In the genomic region with DNA sequence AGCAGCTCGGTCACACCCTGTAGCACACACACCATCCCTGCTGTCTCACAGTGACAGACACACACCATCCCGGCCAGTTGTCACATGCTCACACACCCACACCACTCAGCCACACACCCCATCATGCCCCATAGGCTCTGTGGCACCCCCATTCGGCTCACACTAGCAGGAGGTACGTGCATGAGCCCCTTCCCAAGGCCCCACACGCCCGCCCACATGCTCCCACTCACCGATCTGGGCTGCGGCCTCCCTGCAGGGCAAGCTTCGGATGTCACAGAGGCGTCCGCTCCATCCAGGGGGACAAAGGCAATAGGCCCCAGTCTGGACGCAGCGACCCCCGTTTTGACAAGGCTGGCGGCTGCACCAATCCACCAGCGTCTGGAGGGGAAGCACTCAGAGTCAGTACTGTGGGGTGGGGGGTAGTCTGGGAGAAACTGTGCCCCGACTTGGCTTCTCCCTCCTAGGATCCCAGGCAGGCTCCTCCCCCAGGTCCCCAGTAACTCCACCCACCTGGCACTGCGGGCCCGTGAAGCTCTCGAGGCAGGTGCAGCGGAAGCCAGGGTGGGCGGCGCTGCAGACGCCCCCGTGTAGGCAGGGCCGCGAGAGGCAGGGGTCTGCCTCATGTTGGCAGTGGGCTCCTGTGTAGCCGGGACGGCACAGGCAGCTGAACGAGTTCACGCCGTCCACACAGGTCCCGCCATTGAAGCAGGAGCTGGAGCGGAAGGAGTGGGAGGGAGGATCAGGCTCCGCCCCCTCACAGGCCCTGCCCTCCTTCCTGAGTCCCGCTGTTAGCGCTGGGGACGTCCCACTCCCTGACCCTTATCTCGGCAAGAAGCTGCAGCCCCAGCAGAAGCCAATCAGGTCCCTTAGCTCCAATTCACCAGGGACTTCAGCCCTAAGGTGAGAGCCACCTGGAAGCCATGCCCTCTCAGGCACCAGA, we compare ENCODE assay signal across 12 cellular contexts. TPM values are rescaled to one million over a fixed set of nuclear protein-coding genes. Genes with fewer than 3 reads are reported as not detected.
DNase-seq lines count a peak whose midpoint lies in the region; ATAC-seq, FAIRE-seq and TF ChIP-seq lines count a peak whose summit lies in the region.
"Had no signal": no experiment of that assay in that cellular context is flagged by ENCODE, and none has a peak within 500 bp of the region (broad histone marks: within the 10 kb centered on the region; RNA-seq: fewer than 3 reads in every experiment).

No MANE protein-coding gene starts in this region.

- no peak overlapping the region for H3K9ac ChIP-seq in iPS-15b (ENCODE audit: low read depth, low read length)
- H3K9ac ChIP-seq: BLaER1 had no signal

- peak overlapping the region in 7 of 12 donors; percentile 7 to 33 (median 25) for H3K4me3 ChIP-seq in heart left ventricle
- peak overlapping the region; percentile 32 for H3K4me3 ChIP-seq in iPS-15b (ENCODE audit: low read depth, low read length)
- H3K4me3 ChIP-seq in aorta (ENCODE audit: low read length in 2 of 2), result no peak overlapping the region
- H3K4me3 ChIP-seq: BLaER1 had no signal

- peak overlapping the region in 2 of 12 donors; percentile 6 to 32 for H3K27ac ChIP-seq in heart left ventricle
- H3K27ac ChIP-seq in aorta (ENCODE audit: low read depth in 1 of 2, low read length in 2 of 2), result no peak overlapping the region
- H3K27ac ChIP-seq: BLaER1 had no signal

- intact Hi-C loops in heart left ventricle (cut with DNase I), result no loop called here
- intact Hi-C loops in Right ventricle myocardium inferior (cut with DNase I), result no loop called here
- intact Hi-C loops in aorta (cut with DNase I), result no loop called here

- no peaks in the 10 kb centered on the region for H3K9me3 ChIP-seq in heart left ventricle
- no peaks in the 10 kb centered on the region for H3K9me3 ChIP-seq in iPS-15b (ENCODE audit: control insufficient read depth, insufficient read depth, low read length)
- no peaks in the 10 kb centered on the region for H3K9me3 ChIP-seq in aorta (ENCODE audit: control insufficient read depth, low read length)
- H3K9me3 ChIP-seq: BLaER1 had no signal

- TF ChIP-seq CTCF in heart left ventricle (IDR thresholded peaks at IDR 0.05), result no peak

- no peak for TF ChIP-seq POLR2A in heart left ventricle (IDR thresholded peaks at IDR 0.05)

- ATAC-seq in heart left ventricle (peak in 3 of 4 donors; percentile 39 to 64 (median 58)), Right ventricle myocardium inferior (no peak), aorta (ENCODE audit: low FRiP score) (peak; percentile 27), GM21737 (IDR thresholded peaks at IDR 0.05; ENCODE audit: unreplicated experiment) (no peak)
- ATAC-seq: activated CD8-positive, alpha-beta T cell treated with anti-CD3 and anti-CD28 coated beads, Interleukin-2, amount 10 ng/mL, durations not matched to agents 7 days and 5 days had no signal

- FAIRE-seq in frontal cortex (lab: Jason Lieb, UNC), result no peak

- H3K27me3 ChIP-seq in heart left ventricle (peaks cover 0 to 11% (median 4%) of the 10 kb centered on the region in 9 donors), iPS-15b (ENCODE audit: control insufficient read depth, insufficient read depth, low read length) (no peaks in the 10 kb centered on the region), aorta (ENCODE audit: control insufficient read depth in 1 of 2, insufficient read depth in 2 of 2, low read length in 1 of 2) (no peaks in the 10 kb centered on the region)
- H3K27me3 ChIP-seq: BLaER1 had no signal

- H3K4me1 ChIP-seq in heart left ventricle (peaks cover 0 to 23% (median 2%) of the 10 kb centered on the region in 12 donors), iPS-15b (ENCODE audit: control insufficient read depth, insufficient read depth, low read length) (no peaks in the 10 kb centered on the region), aorta (ENCODE audit: control insufficient read depth in 1 of 2, insufficient read depth in 2 of 2, low read length in 2 of 2) (no peaks in the 10 kb centered on the region)

- DNase-seq in heart left ventricle, result peak in 1 of 5 donors; percentile 46
- DNase-seq in Right ventricle myocardium inferior (ENCODE audit: missing footprints), result no peak
- DNase-seq in OCI-M1 (lab: John Stamatoyannopoulos, UW), result peak; percentile 92
- DNase-seq in aorta, result peak in 1 of 2 donors; percentile 53
- DNase-seq in globus pallidus (ENCODE audit: low spot score), result no peak
- no peak for DNase-seq in frontal cortex (ENCODE audit: low spot score in 2 of 2)
- DNase-seq: activated CD8-positive, alpha-beta T cell treated with anti-CD3 and anti-CD28 coated beads, Interleukin-2, amount 10 ng/mL, durations not matched to agents 7 days and 5 days; NK-92 treated with Interleukin-12 subunit alpha and Interleukin-12 subunit beta, amount 100 ng/mL, for 24 hours had no signal

- 54 to 74% (median 67%) methylated on average over 26 to 39 of the region's 39 CpGs for WGBS in heart left ventricle, 4 donors
- 59 to 62% methylated on average over 39 of the region's 39 CpGs for whole genome bisulfite sequencing in aorta, 2 donors

- peaks cover 0 to 53% (median 4%) of the 10 kb centered on the region in 9 donors for H3K36me3 ChIP-seq in heart left ventricle
- peaks cover 60% of the 10 kb centered on the region for H3K36me3 ChIP-seq in iPS-15b (ENCODE audit: control insufficient read depth, insufficient read depth, low read length)
- H3K36me3 ChIP-seq in aorta (ENCODE audit: control insufficient read depth in 1 of 2, insufficient read depth in 2 of 2, low read length in 1 of 2), result peaks cover 0 to 3% of the 10 kb centered on the region in 2 donors

RNA-seq across cellular contexts. Expression of gene NOTCH3, which starts 20.1 kb away (rescaled TPM):
- total RNA-seq in heart left ventricle, result 10 to 100 TPM; 20.9 to 77.2 (median 35.2) TPM
- 10 to 100 TPM; 16.7 to 21.9 TPM for polyA plus RNA-seq in heart left ventricle
- 28.5 TPM for total RNA-seq in Right ventricle myocardium inferior
- 100 to 1,000 TPM; 376 to 423 TPM for total RNA-seq in aorta
- polyA plus RNA-seq in aorta, result 100 to 1,000 TPM in 1 of 2 donors, 10 to 100 TPM in 1; 23.5 to 160 TPM
- total RNA-seq in frontal cortex, result 6.9 TPM
- total RNA-seq: activated CD8-positive, alpha-beta T cell treated with anti-CD3 and anti-CD28 coated beads, Interleukin-2, amount 10 ng/mL, durations not matched to agents 7 days and 5 days had no signal

RNA-seq across cellular contexts. Expression of gene EPHX3, which starts 51.5 kb away (rescaled TPM):
- 1 to 10 TPM in 1 of 9 donors, under 1 TPM in 5, not detected in 3; 0.12 to 1.3 (median 0.14) TPM for total RNA-seq in heart left ventricle
- polyA plus RNA-seq in heart left ventricle, result under 1 TPM; 0.11 to 0.21 TPM
- total RNA-seq in Right ventricle myocardium inferior, result 0.14 TPM
- total RNA-seq in aorta, result 1 to 10 TPM in 1 of 2 donors, under 1 TPM in 1; 0.48 to 1.0 TPM
- polyA plus RNA-seq in aorta, result 1 to 10 TPM in 1 of 2 donors, not detected in 1; 1.0 TPM
- total RNA-seq in frontal cortex, result under 0.01 TPM
- total RNA-seq: temporal lobe had no signal

Comparison
In these comparisons a context has a peak if more than half of its experiments do, and no peak if none do; other contexts are left out.
1. ATAC-seq: peak in heart left ventricle (3 of 4) and aorta (single experiment); none in Right ventricle myocardium inferior (single experiment) and GM21737 (single experiment).
2. H3K4me3 ChIP-seq: peak in heart left ventricle (7 of 12) and iPS-15b (single experiment); none in aorta (0 of 2).
3. RNA of gene NOTCH3, which starts 20.1 kb away (total RNA-seq): 376 to 423 TPM in aorta; 20.9 to 77.2 TPM in heart left ventricle, 28.5 TPM in Right ventricle myocardium inferior (single experiment) and 6.9 TPM in frontal cortex (single experiment); every median in the first group is over 4 times any median in the second.